24 cellular contexts compared by ENCODE assay signal in the genomic region with DNA sequence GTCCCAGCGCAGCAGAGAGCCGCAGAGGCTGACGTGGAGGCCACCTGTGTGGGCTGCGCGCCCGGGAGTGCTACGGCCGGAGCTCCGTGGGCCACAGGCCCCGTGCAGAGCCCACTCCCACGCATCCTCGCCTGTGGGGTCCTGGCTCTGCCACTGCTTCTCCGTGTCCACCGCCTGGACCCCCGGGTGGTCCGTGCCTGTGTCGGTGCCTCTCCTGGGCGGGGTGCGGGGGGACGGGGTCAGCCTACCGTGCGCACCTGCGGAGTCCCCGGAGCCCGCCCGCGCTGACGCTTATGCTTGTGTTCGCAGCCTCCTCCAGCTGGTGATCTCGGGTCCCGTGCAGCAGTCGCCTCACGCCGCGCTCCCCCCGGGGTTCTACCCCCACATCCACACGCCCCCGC. TPM values are rescaled to one million over a fixed set of nuclear protein-coding genes. Genes with fewer than 3 reads are reported as not detected.
"Had no signal": no experiment of that assay in that cellular context is flagged by ENCODE, and none has a peak within 500 bp of the region (broad histone marks: within the 10 kb centered on the region; RNA-seq: fewer than 3 reads in every experiment).

No MANE protein-coding gene starts in this region.

- H3K27ac ChIP-seq: colonic mucosa, pancreas, psoas muscle, tibial nerve had no signal

- H3K9me3 ChIP-seq: colonic mucosa, pancreas, psoas muscle, tibial nerve had no signal

- H3K4me2 ChIP-seq: smooth muscle cell had no signal

- H3K27ac Mint-ChIP-seq: activated CD8-positive, alpha-beta T cell treated with anti-CD3 and anti-CD28 coated beads for 36 hours; activated naive CD4-positive, alpha-beta T cell treated with anti-CD3 and anti-CD28 coated beads, Interleukin-2, amount 50 U/mL, for 24 hours; activated T-helper 2 cell treated with anti-CD3 and anti-CD28 coated beads, Interferon-gamma antibody, Interleukin-2, Interleukin-4, amounts not matched to agents 10 μg/mL and 5 μg/mL and 100 μg/mL, durations not matched to agents 14 hours and 24 hours and 36 hours; mesothelial cell of epicardium; naive B cell; stimulated activated naive B cell treated with anti-CD40 and anti-IgM and Interleukin-4, amounts not matched to agents 10 μg/mL and 1 μg/mL and 100 μg/mL, for 72 hours; T-helper 17 cell had no signal

- H3K4me3 ChIP-seq: colonic mucosa, pancreas, psoas muscle, smooth muscle cell, tibial nerve had no signal

- H3K27me3 Mint-ChIP-seq: activated CD8-positive, alpha-beta T cell treated with anti-CD3 and anti-CD28 coated beads for 36 hours; activated naive CD4-positive, alpha-beta T cell treated with anti-CD3 and anti-CD28 coated beads, Interleukin-2, amount 50 U/mL, for 24 hours; naive B cell; T-helper 17 cell had no signal

- DNase-seq: activated CD4-positive, alpha-beta T cell treated with anti-CD3 and anti-CD28 coated beads for 1 hour; activated CD4-positive, alpha-beta T cell treated with anti-CD3 and anti-CD28 coated beads, Interleukin-2, amount 50 U/mL, for 1 hour; activated CD8-positive, alpha-beta T cell treated with anti-CD3 and anti-CD28 coated beads for 36 hours; activated T-cell treated with anti-CD3 and anti-CD28 coated beads, Interleukin-2, amount 50 U/mL, for 48 hours; colonic mucosa; effector CD8-positive, alpha-beta T cell; islet precursor cell; naive B cell; psoas muscle; stimulated activated CD4-positive, alpha-beta T cell treated with anti-CD3 and anti-CD28 coated beads, Interleukin-1b, Interleukin-23, amount 100 ng/mL, for 48 hours; stimulated activated CD4-positive, alpha-beta T cell treated with anti-CD3 and anti-CD28 coated beads, Interleukin-4, amount 100 ng/mL, for 4 hours; stimulated activated CD8-positive, alpha-beta memory T cell treated with anti-CD3 and anti-CD28 coated beads, Interleukin-4, amount 100 ng/mL, for 48 hours; stimulated activated naive B cell treated with anti-CD40 and anti-IgM and Interleukin-4, amounts not matched to agents 10 μg/mL and 1 μg/mL and 100 μg/mL, for 72 hours; T-helper 17 cell; T1000 had no signal

- H3K36me3 ChIP-seq: colonic mucosa, pancreas had no signal

- ATAC-seq: activated CD8-positive, alpha-beta T cell treated with anti-CD3 and anti-CD28 coated beads for 36 hours; stimulated activated naive B cell treated with anti-CD40 and anti-IgM and Interleukin-4, amounts not matched to agents 10 μg/mL and 1 μg/mL and 100 μg/mL, for 72 hours; T-helper 17 cell had no signal

- H3K36me3 Mint-ChIP-seq: activated naive CD4-positive, alpha-beta T cell treated with anti-CD3 and anti-CD28 coated beads, Interleukin-2, amount 50 U/mL, for 24 hours had no signal

- H3K4me1 Mint-ChIP-seq: mesothelial cell of epicardium had no signal

- H3K4me1 ChIP-seq: colonic mucosa, pancreas, psoas muscle, tibial nerve had no signal

- H3K27me3 ChIP-seq: colonic mucosa, pancreas, tibial nerve had no signal

- H3K4me3 Mint-ChIP-seq: activated CD8-positive, alpha-beta T cell treated with anti-CD3 and anti-CD28 coated beads for 36 hours; activated naive CD4-positive, alpha-beta T cell treated with anti-CD3 and anti-CD28 coated beads, Interleukin-2, amount 50 U/mL, for 24 hours; mesothelial cell of epicardium; naive B cell; stimulated activated naive B cell treated with anti-CD40 and anti-IgM and Interleukin-4, amounts not matched to agents 10 μg/mL and 1 μg/mL and 100 μg/mL, for 72 hours; T-helper 17 cell had no signal

- H3K9me3 Mint-ChIP-seq: activated CD8-positive, alpha-beta T cell treated with anti-CD3 and anti-CD28 coated beads for 36 hours; activated naive CD4-positive, alpha-beta T cell treated with anti-CD3 and anti-CD28 coated beads, Interleukin-2, amount 50 U/mL, for 24 hours; activated T-helper 2 cell treated with anti-CD3 and anti-CD28 coated beads, Interferon-gamma antibody, Interleukin-2, Interleukin-4, amounts not matched to agents 10 μg/mL and 5 μg/mL and 100 μg/mL, durations not matched to agents 14 hours and 24 hours and 36 hours; mesothelial cell of epicardium; naive B cell; stimulated activated naive B cell treated with anti-CD40 and anti-IgM and Interleukin-4, amounts not matched to agents 10 μg/mL and 1 μg/mL and 100 μg/mL, for 72 hours had no signal

RNA-seq across cellular contexts. Expression of gene GRID2IP, which starts 56.4 kb away (rescaled TPM):
- total RNA-seq: dermis microvascular lymphatic vessel endothelial cell, epithelial cell of proximal tubule, smooth muscle cell, tibial nerve had no signal
- polyA plus RNA-seq: liver, smooth muscle cell had no signal
